ENCODE assay signal across 8 cellular contexts in the genomic region with DNA sequence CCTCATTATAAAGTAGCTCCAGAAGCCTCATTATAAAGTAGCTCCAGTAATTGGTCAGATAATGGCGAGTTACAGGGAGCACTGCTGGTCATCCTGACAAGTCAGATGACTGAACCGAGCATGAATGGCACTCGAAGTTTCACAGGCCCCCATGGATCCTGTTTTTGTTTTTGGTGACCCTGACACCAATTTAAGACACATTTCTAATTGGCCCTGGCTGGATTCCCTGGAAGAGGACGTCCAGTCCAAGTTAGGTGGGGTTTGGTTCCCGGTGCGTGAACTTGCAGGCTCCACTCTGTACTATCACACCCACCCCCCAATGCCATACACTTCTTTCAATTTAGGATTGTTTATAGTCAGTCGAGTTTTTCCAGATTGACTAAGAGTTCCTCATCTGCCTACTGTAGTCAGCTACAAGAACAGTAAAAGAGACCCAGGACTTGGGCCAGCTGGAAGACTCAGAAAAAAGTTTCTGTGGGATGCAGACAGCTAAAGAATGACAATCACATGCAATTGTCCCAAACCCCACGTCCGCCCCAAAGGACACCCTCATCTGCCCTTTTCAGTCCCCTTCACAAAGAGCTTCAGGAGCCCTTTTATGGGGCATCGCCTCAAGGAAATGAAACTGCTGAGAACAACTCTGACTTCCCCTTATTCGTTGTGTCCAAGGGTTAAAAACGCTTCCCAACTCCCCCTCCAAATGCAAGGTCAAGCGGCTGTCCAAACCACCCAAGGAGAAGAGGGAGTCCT. TPM values are rescaled to one million over a fixed set of nuclear protein-coding genes. Genes with fewer than 3 reads are reported as not detected.
DNase-seq lines count a peak whose midpoint lies in the region; ATAC-seq and TF ChIP-seq lines count a peak whose summit lies in the region.

No MANE protein-coding gene starts in this region.

- in situ Hi-C loops in GM23248 (cut with MboI), result loop anchor here (10.0 kb wide), 1 partner anchor 211 kb away; no protein-coding TSS in a partner anchor

- H3K27ac ChIP-seq in GM23248, result peak overlapping the region; percentile 82
- H3K27ac ChIP-seq in rectal smooth muscle tissue (ENCODE audit: low read depth, low read length), result peak overlapping the region; percentile 95

- peaks cover 0 to 2% of the 10 kb centered on the region in 2 donors for H3K27me3 Mint-ChIP-seq in T-cell

- ATAC-seq in T-cell (replicated peaks in 1 of 4), result no peak

- H3K9me3 ChIP-seq in GM23248 (ENCODE audit: low read depth), result no peaks in the 10 kb centered on the region

- peak; percentile 61 for DNase-seq in GM23248
- DNase-seq in T-cell, result no peak
- DNase-seq in fibroblast of pulmonary artery (ENCODE audit: low read depth), result no peak
- no peak for DNase-seq in NCI-H1417 (lab: John Stamatoyannopoulos, UW)
- DNase-seq in stimulated activated CD4-positive, alpha-beta T cell treated with anti-CD3 and anti-CD28 coated beads, Interleukin-4, amount 100 ng/mL, for 4 hours, result no peak
- DNase-seq in AG08395 (ENCODE audit: low spot score), result no peak
- no peak for DNase-seq in occipital lobe (lab: John Stamatoyannopoulos, UW)

- H3K79me2 ChIP-seq in GM23248 (ENCODE audit: insufficient read depth), result peaks cover 59% of the 10 kb centered on the region

- H3K4me1 ChIP-seq in GM23248 (ENCODE audit: insufficient read depth) (peaks cover 29% of the 10 kb centered on the region), rectal smooth muscle tissue (ENCODE audit: control insufficient read depth, insufficient read depth, low read length) (peaks cover 28% of the 10 kb centered on the region)

- H3K36me3 ChIP-seq in GM23248 (ENCODE audit: low read depth), result no peaks in the 10 kb centered on the region
- peaks cover 2% of the 10 kb centered on the region for H3K36me3 ChIP-seq in rectal smooth muscle tissue (ENCODE audit: control insufficient read depth, insufficient read depth, low read length)

- H3K27me3 ChIP-seq in GM23248 (replicated peaks; ENCODE audit: insufficient read depth), result no peaks in the 10 kb centered on the region
- H3K27me3 ChIP-seq in rectal smooth muscle tissue (ENCODE audit: control insufficient read depth, insufficient read depth, low read length), result no peaks in the 10 kb centered on the region

- peak overlapping the region; percentile 82 for H3K4me3 ChIP-seq in GM23248
- H3K4me3 ChIP-seq in fibroblast of pulmonary artery (replicated peaks; ENCODE audit: low read depth, low read length), result peak overlapping the region; percentile 71
- H3K4me3 ChIP-seq in rectal smooth muscle tissue (ENCODE audit: low read length), result peak overlapping the region; percentile 88

- H3F3A ChIP-seq in GM23248 (ENCODE audit: insufficient read depth), result peaks cover 34% of the 10 kb centered on the region

- peak overlapping the region; percentile 91 for H3K27ac Mint-ChIP-seq in T-cell

- H3K36me3 Mint-ChIP-seq in T-cell, result peaks cover 32% of the 10 kb centered on the region

- CTCF ChIA-PET in T-cell (lab: Charles Lee), result interaction anchor here (0.5 to 8.0 kb wide), 5 partner anchors 14 to 253 kb away, joined by 3 to 47 read pairs (median 4); no protein-coding TSS in a partner anchor

- POLR2A ChIA-PET in T-cell (lab: Charles Lee), result interaction anchor here in 1 of 2 donors (0.6 kb wide), 1 partner anchor 11 kb away, joined by 3 read pairs; no protein-coding TSS in a partner anchor

- peak overlapping the region; percentile 94 for H3K4me2 ChIP-seq in GM23248 (ENCODE audit: unreplicated experiment)

- no peak for TF ChIP-seq CTCF in fibroblast of pulmonary artery (IDR thresholded peaks at IDR 0.05; ENCODE audit: low read length, missing control alignments)

- H4K20me1 ChIP-seq in GM23248 (ENCODE audit: insufficient read depth), result no peaks in the 10 kb centered on the region

- no peaks in the 10 kb centered on the region for H3K9me2 ChIP-seq in GM23248 (ENCODE audit: insufficient read depth)

- H3K4me3 Mint-ChIP-seq in T-cell, result peak overlapping the region; percentile 97 to 99 (median 98)

- peaks cover 71 to 84% (median 75%) of the 10 kb centered on the region in 3 donors for H3K4me1 Mint-ChIP-seq in T-cell

- no peaks in the 10 kb centered on the region for H3K9me3 Mint-ChIP-seq in T-cell

- H2AFZ ChIP-seq in GM23248, result peak overlapping the region; percentile 8; the same call in 1 of the 2 replicates

- H3K9ac ChIP-seq in GM23248, result peak overlapping the region; percentile 88
- peak overlapping the region; percentile 66 for H3K9ac ChIP-seq in rectal smooth muscle tissue (ENCODE audit: low read length)

- WGBS in GM23248 (ENCODE audit: low coverage in 1 of 2, low lambda C conversion rate in 2 of 2, missing lambda C conversion rate in 2 of 2), 2 experiments, result 7 to 8% methylated on average over 13 of the region's 13 CpGs

RNA-seq across cellular contexts. Expression of gene DHRS3, which starts 2.7 kb away (rescaled TPM):
- 53.1 and 55.2 TPM in 2 replicates for total RNA-seq in GM23248 (2014; rRNA removed; shearing (Covaris generic))
- polyA plus RNA-seq in GM23248 (2016; fragmentation: Nextera tagmentation; extraction: Ambion mirVana), result 120 and 123 TPM in 2 replicates
- total RNA-seq in T-cell (100 to 1,000 TPM in 1 of 5 donors, 10 to 100 TPM in 4; 56.4 to 107 (median 90.8) TPM), occipital lobe (11.5 TPM)

RNA-seq across cellular contexts. Expression of gene AADACL4, which starts 28.5 kb away (rescaled TPM):
- total RNA-seq in GM23248 (2014; rRNA removed; shearing (Covaris generic)), result not detected in 2 replicates
- polyA plus RNA-seq in GM23248 (2016; fragmentation: Nextera tagmentation; extraction: Ambion mirVana), result not detected in 2 replicates
- not detected for total RNA-seq in T-cell
- not detected for total RNA-seq in occipital lobe
